Comparison of ENCODE assay signal across 19 cellular contexts in the genomic region with DNA sequence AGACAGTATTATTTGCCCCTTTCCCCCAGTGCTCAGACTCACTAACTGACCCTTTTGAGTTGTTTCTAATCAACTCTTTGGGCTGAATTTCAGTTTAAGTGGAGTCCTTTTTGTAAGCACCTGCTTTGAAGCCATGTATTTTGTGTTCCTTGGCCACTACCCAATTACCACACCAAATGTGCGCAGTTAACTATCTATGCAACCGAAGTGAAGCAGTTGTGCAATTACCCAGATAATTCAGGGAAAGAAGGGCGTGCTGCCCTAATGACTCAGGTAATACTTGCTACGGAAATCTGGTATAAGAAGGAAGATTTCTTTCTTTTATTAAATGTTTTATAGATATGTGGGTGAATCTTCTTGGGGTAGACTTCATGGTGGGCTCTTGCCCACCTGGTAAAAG.
DNase-seq lines count a peak whose midpoint lies in the region; ATAC-seq, FAIRE-seq and TF ChIP-seq lines count a peak whose summit lies in the region.
"Had no signal": no experiment of that assay in that cellular context is flagged by ENCODE, and none has a peak within 500 bp of the region (broad histone marks: within the 10 kb centered on the region; RNA-seq: fewer than 3 reads in every experiment).

No MANE protein-coding gene starts in this region.

- H3K27ac ChIP-seq in lower lobe of right lung, result no peak overlapping the region
- no peak overlapping the region for H3K27ac ChIP-seq in naive thymus-derived CD4-positive, alpha-beta T cell (ENCODE audit: low read depth, low read length)
- H3K27ac ChIP-seq: KMS-11, SJSA1 had no signal

- peak; percentile 29 to 65 for ATAC-seq in lower lobe of right lung
- no peak for ATAC-seq in stimulated activated naive B cell treated with anti-CD40 and anti-IgM and Interleukin-4, amounts not matched to agents 10 μg/mL and 1 μg/mL and 100 μg/mL, for 72 hours (replicated peaks)
- no peak for ATAC-seq in stimulated activated naive CD8-positive, alpha-beta T cell treated with anti-CD3 and anti-CD28 coated beads, Interleukin-15, Interleukin-2, amounts not matched to agents 100 U/mL and 50 U/mL, for 24 hours
- ATAC-seq in naive thymus-derived CD4-positive, alpha-beta T cell, result no peak

- H3K4me3 Mint-ChIP-seq in stimulated activated naive B cell treated with anti-CD40 and anti-IgM and Interleukin-4, amounts not matched to agents 10 μg/mL and 1 μg/mL and 100 μg/mL, for 72 hours, result no peak overlapping the region
- H3K4me3 Mint-ChIP-seq in naive thymus-derived CD4-positive, alpha-beta T cell, result no peak overlapping the region
- H3K4me3 Mint-ChIP-seq: CD4-positive, alpha-beta T cell; HFFc6 had no signal

- H3K4me3 ChIP-seq in bronchial epithelial cell (ENCODE audit: low read depth, low read length) (no peak overlapping the region), lower lobe of right lung (no peak overlapping the region)
- H3K4me3 ChIP-seq in naive thymus-derived CD4-positive, alpha-beta T cell (ENCODE audit: low read length), result no peak overlapping the region
- H3K4me3 ChIP-seq: SJSA1 had no signal

- TF ChIP-seq CTCF in bronchial epithelial cell (IDR thresholded peaks at IDR 0.05; ENCODE audit: insufficient read depth, low read length, severe bottlenecking) (no peak), lower lobe of right lung (IDR thresholded peaks at IDR 0.05) (no peak)

- no peak for FAIRE-seq in bronchial epithelial cell (lab: Jason Lieb, UNC)
- FAIRE-seq: G401.6 had no signal

- H3K9me3 ChIP-seq in lower lobe of right lung, result no peaks in the 10 kb centered on the region
- H3K9me3 ChIP-seq in naive thymus-derived CD4-positive, alpha-beta T cell (ENCODE audit: control insufficient read depth in 2 of 3, low read length in 3 of 3), result no peaks in the 10 kb centered on the region
- H3K9me3 ChIP-seq: Caco-2, SJSA1 had no signal

- no peaks in the 10 kb centered on the region for H3K36me3 ChIP-seq in bronchial epithelial cell (ENCODE audit: control insufficient read depth, insufficient read depth, low read length)
- no peaks in the 10 kb centered on the region for H3K36me3 ChIP-seq in lower lobe of right lung
- H3K36me3 ChIP-seq in naive thymus-derived CD4-positive, alpha-beta T cell (ENCODE audit: control insufficient read depth in 2 of 3, insufficient read depth in 3 of 3, low read length in 3 of 3), result no peaks in the 10 kb centered on the region
- H3K36me3 ChIP-seq: SJSA1 had no signal

- H3K9me3 Mint-ChIP-seq in stimulated activated naive B cell treated with anti-CD40 and anti-IgM and Interleukin-4, amounts not matched to agents 10 μg/mL and 1 μg/mL and 100 μg/mL, for 72 hours, result peaks cover 0 to 3% of the 10 kb centered on the region in 2 donors
- peaks cover 0 to 5% (median 0%) of the 10 kb centered on the region in 11 donors for H3K9me3 Mint-ChIP-seq in naive thymus-derived CD4-positive, alpha-beta T cell
- H3K9me3 Mint-ChIP-seq: CD4-positive, alpha-beta T cell; HFFc6 had no signal

- H3K4me1 Mint-ChIP-seq in stimulated activated naive B cell treated with anti-CD40 and anti-IgM and Interleukin-4, amounts not matched to agents 10 μg/mL and 1 μg/mL and 100 μg/mL, for 72 hours, result peaks cover 20 to 27% of the 10 kb centered on the region in 2 donors
- H3K4me1 Mint-ChIP-seq in naive thymus-derived CD4-positive, alpha-beta T cell, result peaks cover 0 to 8% (median 0%) of the 10 kb centered on the region in 7 donors

- H3K27ac Mint-ChIP-seq in stimulated activated naive B cell treated with anti-CD40 and anti-IgM and Interleukin-4, amounts not matched to agents 10 μg/mL and 1 μg/mL and 100 μg/mL, for 72 hours, result peak overlapping the region; percentile 49
- H3K27ac Mint-ChIP-seq in naive thymus-derived CD4-positive, alpha-beta T cell, result no peak overlapping the region
- H3K27ac Mint-ChIP-seq: CD4-positive, alpha-beta T cell; HFFc6 had no signal

- peaks cover 8% of the 10 kb centered on the region for H3K4me1 ChIP-seq in lower lobe of right lung
- no peaks in the 10 kb centered on the region for H3K4me1 ChIP-seq in naive thymus-derived CD4-positive, alpha-beta T cell (ENCODE audit: control insufficient read depth in 2 of 2, insufficient read depth in 2 of 2, low read length in 2 of 2)
- H3K4me1 ChIP-seq: Caco-2, SJSA1 had no signal

- DNase-seq in NOMO-1 (lab: John Stamatoyannopoulos, UW; ENCODE audit: unreplicated experiment in 2 of 2) (peak; percentile 12 to 19), NOMO-1 treated with dmso at 0.1 percent for 144 hours (lab: John Stamatoyannopoulos, UW; ENCODE audit: unreplicated experiment) (no peak), bronchial epithelial cell (ENCODE audit: low read depth) (peak; percentile 85), lower lobe of right lung (no peak), LoVo (ENCODE audit: low spot score) (no peak)
- no peak for DNase-seq in stimulated activated naive B cell treated with anti-CD40 and anti-IgM and Interleukin-4, amounts not matched to agents 10 μg/mL and 1 μg/mL and 100 μg/mL, for 72 hours
- DNase-seq in stimulated activated naive CD8-positive, alpha-beta T cell treated with anti-CD3 and anti-CD28 coated beads, Interleukin-15, Interleukin-2, amounts not matched to agents 100 U/mL and 50 U/mL, for 24 hours, result no peak
- DNase-seq in naive thymus-derived CD4-positive, alpha-beta T cell, result no peak
- DNase-seq: Caco-2; CD4-positive, alpha-beta T cell; H7; HFFc6; NCI-H1417 treated with DMSO at 0.1 percent for 48 hours; NCI-H187 treated with DMSO at 0.1 percent for 48 hours; NCI-H446; NCI-H526 treated with DMSO at 0.1 percent for 48 hours had no signal

- POLR2A ChIA-PET in naive thymus-derived CD4-positive, alpha-beta T cell (lab: Charles Lee), result no interaction called here

- intact Hi-C loops in lower lobe of right lung (cut with DNase I), result no loop called here
- intact Hi-C loops in naive thymus-derived CD4-positive, alpha-beta T cell (cut with micrococcal nuclease), result no loop called here

- H3K27me3 ChIP-seq in bronchial epithelial cell (ENCODE audit: control insufficient read depth, insufficient read depth, low read length) (no peaks in the 10 kb centered on the region), lower lobe of right lung (ENCODE audit: low read depth) (no peaks in the 10 kb centered on the region)
- no peaks in the 10 kb centered on the region for H3K27me3 ChIP-seq in naive thymus-derived CD4-positive, alpha-beta T cell (ENCODE audit: control insufficient read depth in 2 of 2, insufficient read depth in 2 of 2, low read length in 2 of 2)
- H3K27me3 ChIP-seq: SJSA1 had no signal

- H3K27me3 Mint-ChIP-seq in stimulated activated naive B cell treated with anti-CD40 and anti-IgM and Interleukin-4, amounts not matched to agents 10 μg/mL and 1 μg/mL and 100 μg/mL, for 72 hours, result peaks cover 0 to 1% of the 10 kb centered on the region in 2 donors
- H3K27me3 Mint-ChIP-seq in naive thymus-derived CD4-positive, alpha-beta T cell, result no peaks in the 10 kb centered on the region
- H3K27me3 Mint-ChIP-seq: CD4-positive, alpha-beta T cell had no signal

- CTCF ChIA-PET in naive thymus-derived CD4-positive, alpha-beta T cell (lab: Charles Lee), result interaction anchor here (0.7 kb wide), 1 partner anchor 142 kb away, joined by 3 read pairs; no protein-coding TSS in a partner anchor

- no peaks in the 10 kb centered on the region for H3K36me3 Mint-ChIP-seq in stimulated activated naive B cell treated with anti-CD40 and anti-IgM and Interleukin-4, amounts not matched to agents 10 μg/mL and 1 μg/mL and 100 μg/mL, for 72 hours
- no peaks in the 10 kb centered on the region for H3K36me3 Mint-ChIP-seq in naive thymus-derived CD4-positive, alpha-beta T cell

Comparison
In these comparisons a context has a peak if more than half of its experiments do, and no peak if none do; other contexts are left out.
1. DNase-seq: peak in NOMO-1 (2 of 2) and bronchial epithelial cell (single experiment); none in NOMO-1 treated with dmso at 0.1 percent for 144 hours (single experiment), lower lobe of right lung (single experiment), stimulated activated naive B cell treated with anti-CD40 and anti-IgM and Interleukin-4, amounts not matched to agents 10 μg/mL and 1 μg/mL and 100 μg/mL, for 72 hours (single experiment), stimulated activated naive CD8-positive, alpha-beta T cell treated with anti-CD3 and anti-CD28 coated beads, Interleukin-15, Interleukin-2, amounts not matched to agents 100 U/mL and 50 U/mL, for 24 hours (single experiment), naive thymus-derived CD4-positive, alpha-beta T cell (0 of 9) and LoVo (single experiment).
2. ATAC-seq: peak in lower lobe of right lung (2 of 2); none in stimulated activated naive B cell treated with anti-CD40 and anti-IgM and Interleukin-4, amounts not matched to agents 10 μg/mL and 1 μg/mL and 100 μg/mL, for 72 hours (0 of 2), stimulated activated naive CD8-positive, alpha-beta T cell treated with anti-CD3 and anti-CD28 coated beads, Interleukin-15, Interleukin-2, amounts not matched to agents 100 U/mL and 50 U/mL, for 24 hours (single experiment) and naive thymus-derived CD4-positive, alpha-beta T cell (single experiment).